Comparison of ENCODE assay signal across 20 cellular contexts in the genomic region with DNA sequence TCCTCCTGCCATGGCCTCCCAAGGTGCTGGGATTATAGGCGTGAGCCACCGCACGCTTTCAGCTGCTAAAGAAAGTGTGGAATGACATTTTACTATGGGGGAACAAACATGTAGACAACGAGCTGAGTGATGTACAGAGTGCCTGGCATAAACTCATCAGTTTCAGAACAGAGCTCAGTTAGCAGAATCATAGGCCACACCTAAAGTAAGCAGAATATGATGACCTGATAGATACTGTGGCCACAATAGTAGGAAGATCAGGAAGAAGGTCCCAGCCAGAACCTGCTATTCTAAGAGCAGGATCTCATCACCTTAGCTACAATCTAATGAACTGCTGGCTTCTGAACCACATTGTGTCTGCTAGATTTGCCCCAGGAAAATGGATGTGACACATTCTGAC.
DNase-seq lines count a peak whose midpoint lies in the region; ATAC-seq and TF ChIP-seq lines count a peak whose summit lies in the region.
"Had no signal": no experiment of that assay in that cellular context is flagged by ENCODE, and none has a peak within 500 bp of the region (broad histone marks: within the 10 kb centered on the region; RNA-seq: fewer than 3 reads in every experiment).

No MANE protein-coding gene starts in this region.

- peak in 1 of 2 donors; percentile 17 for ATAC-seq in activated T-cell treated with anti-CD3 and anti-CD28 coated beads, Interleukin-2, amount 50 U/mL, for 72 hours (replicated peaks in 1 of 2)
- no peak for ATAC-seq in activated T-cell treated with anti-CD3 and anti-CD28 coated beads, Interleukin-2, amount 50 U/mL, for 4 hours
- no peak for ATAC-seq in naive thymus-derived CD4-positive, alpha-beta T cell
- ATAC-seq in HG03432 (IDR thresholded peaks at IDR 0.05; ENCODE audit: unreplicated experiment) = no peak
- ATAC-seq: Right ventricle myocardium inferior had no signal

- no peaks in the 10 kb centered on the region for H3K27me3 Mint-ChIP-seq in activated T-cell treated with anti-CD3 and anti-CD28 coated beads, Interleukin-2, amount 50 U/mL, for 72 hours (ENCODE audit: low read depth)
- no peaks in the 10 kb centered on the region for H3K27me3 Mint-ChIP-seq in activated T-cell treated with anti-CD3 and anti-CD28 coated beads, Interleukin-2, amount 50 U/mL, for 4 hours (ENCODE audit: low read depth)
- H3K27me3 Mint-ChIP-seq in activated T-helper 1 cell treated with anti-CD3 and anti-CD28 coated beads, Interleukin-12 subunit alpha, Interleukin-12 subunit beta, Interleukin-2, Interleukin-4 antibody, amounts not matched to agents 30 ng/mL and 10 ng/mL and 1 ng/mL, durations not matched to agents 14 hours and 24 hours and 36 hours (ENCODE audit: insufficient read depth) = no peaks in the 10 kb centered on the region
- no peaks in the 10 kb centered on the region for H3K27me3 Mint-ChIP-seq in naive thymus-derived CD4-positive, alpha-beta T cell

- intact Hi-C loops in activated T-helper 1 cell treated with anti-CD3 and anti-CD28 coated beads, Interleukin-12 subunit alpha, Interleukin-12 subunit beta, Interleukin-2, Interleukin-4 antibody, amounts not matched to agents 30 ng/mL and 10 ng/mL and 1 ng/mL, durations not matched to agents 14 hours and 24 hours and 36 hours (cut with micrococcal nuclease) = loop anchor here (2.0 kb wide), 1 partner anchor 415 kb away; no protein-coding TSS in a partner anchor
- intact Hi-C loops in naive thymus-derived CD4-positive, alpha-beta T cell (cut with micrococcal nuclease) = loop anchor here in 1 of 2 donors (2.0 kb wide), 1 partner anchor 51 kb away; no protein-coding TSS in a partner anchor

- H3K4me1 Mint-ChIP-seq in activated T-cell treated with anti-CD3 and anti-CD28 coated beads, Interleukin-2, amount 50 U/mL, for 72 hours (ENCODE audit: low read depth) = peaks cover 85% of the 10 kb centered on the region
- H3K4me1 Mint-ChIP-seq in activated T-cell treated with anti-CD3 and anti-CD28 coated beads, Interleukin-2, amount 50 U/mL, for 4 hours (ENCODE audit: low read depth) = peaks cover 67% of the 10 kb centered on the region
- H3K4me1 Mint-ChIP-seq in activated T-helper 1 cell treated with anti-CD3 and anti-CD28 coated beads, Interleukin-12 subunit alpha, Interleukin-12 subunit beta, Interleukin-2, Interleukin-4 antibody, amounts not matched to agents 30 ng/mL and 10 ng/mL and 1 ng/mL, durations not matched to agents 14 hours and 24 hours and 36 hours (ENCODE audit: low read depth) = peaks cover 63% of the 10 kb centered on the region
- H3K4me1 Mint-ChIP-seq in naive thymus-derived CD4-positive, alpha-beta T cell = peaks cover 30 to 84% (median 70%) of the 10 kb centered on the region in 7 donors
- H3K4me1 Mint-ChIP-seq: CD14-positive monocyte had no signal

- H2AFZ ChIP-seq in KMS-11 (ENCODE audit: low read depth) = 0 out of 2 replicates have a peak overlapping the region, but pooled peaks have one; percentile 0

- no peak for TF ChIP-seq CTCF in KMS-11 (conservative IDR thresholded peaks at IDR 0.05; ENCODE audit: low read depth, low read length)

- peaks cover 51% of the 10 kb centered on the region for H3K4me1 ChIP-seq in KMS-11 (ENCODE audit: low read depth, poor library complexity, severe bottlenecking)
- peaks cover 36 to 47% of the 10 kb centered on the region in 2 donors for H3K4me1 ChIP-seq in naive thymus-derived CD4-positive, alpha-beta T cell (ENCODE audit: control insufficient read depth in 2 of 2, insufficient read depth in 2 of 2, low read length in 2 of 2)

- H3K9me3 Mint-ChIP-seq in activated T-cell treated with anti-CD3 and anti-CD28 coated beads, Interleukin-2, amount 50 U/mL, for 72 hours = peaks cover 2 to 12% of the 10 kb centered on the region in 2 donors
- peaks cover 3% of the 10 kb centered on the region for H3K9me3 Mint-ChIP-seq in activated T-cell treated with anti-CD3 and anti-CD28 coated beads, Interleukin-2, amount 50 U/mL, for 4 hours
- H3K9me3 Mint-ChIP-seq in activated T-helper 1 cell treated with anti-CD3 and anti-CD28 coated beads, Interleukin-12 subunit alpha, Interleukin-12 subunit beta, Interleukin-2, Interleukin-4 antibody, amounts not matched to agents 30 ng/mL and 10 ng/mL and 1 ng/mL, durations not matched to agents 14 hours and 24 hours and 36 hours = peaks cover 21% of the 10 kb centered on the region
- H3K9me3 Mint-ChIP-seq in naive thymus-derived CD4-positive, alpha-beta T cell = peaks cover 0 to 15% (median 0%) of the 10 kb centered on the region in 11 donors
- H3K9me3 Mint-ChIP-seq: CD14-positive monocyte had no signal

- H3K36me3 ChIP-seq in KMS-11 (ENCODE audit: insufficient read depth) = no peaks in the 10 kb centered on the region
- H3K36me3 ChIP-seq in naive thymus-derived CD4-positive, alpha-beta T cell (ENCODE audit: control insufficient read depth in 2 of 3, insufficient read depth in 3 of 3, low read length in 3 of 3) = no peaks in the 10 kb centered on the region
- H3K36me3 ChIP-seq: Peyer's patch had no signal

- H3K27me3 ChIP-seq in KMS-11 (ENCODE audit: insufficient read depth, low read depth) = no peaks in the 10 kb centered on the region
- H3K27me3 ChIP-seq in naive thymus-derived CD4-positive, alpha-beta T cell (ENCODE audit: control insufficient read depth in 2 of 2, insufficient read depth in 2 of 2, low read length in 2 of 2) = no peaks in the 10 kb centered on the region
- H3K27me3 ChIP-seq: Peyer's patch had no signal

- H4K20me1 ChIP-seq in KMS-11 (ENCODE audit: insufficient read depth) = no peaks in the 10 kb centered on the region

- peak overlapping the region; percentile 53 for H3K4me2 ChIP-seq in KMS-11

- H3K4me3 Mint-ChIP-seq in activated T-cell treated with anti-CD3 and anti-CD28 coated beads, Interleukin-2, amount 50 U/mL, for 72 hours = peak overlapping the region; percentile 3 to 50
- H3K4me3 Mint-ChIP-seq in activated T-cell treated with anti-CD3 and anti-CD28 coated beads, Interleukin-2, amount 50 U/mL, for 4 hours = no peak overlapping the region
- no peak overlapping the region for H3K4me3 Mint-ChIP-seq in activated T-helper 1 cell treated with anti-CD3 and anti-CD28 coated beads, Interleukin-12 subunit alpha, Interleukin-12 subunit beta, Interleukin-2, Interleukin-4 antibody, amounts not matched to agents 30 ng/mL and 10 ng/mL and 1 ng/mL, durations not matched to agents 14 hours and 24 hours and 36 hours
- H3K4me3 Mint-ChIP-seq in naive thymus-derived CD4-positive, alpha-beta T cell = peak overlapping the region in 4 of 10 donors; percentile 25 to 64 (median 60)
- H3K4me3 Mint-ChIP-seq: CD14-positive monocyte, IgD-negative memory B cell had no signal

- peaks cover 7 to 20% of the 10 kb centered on the region in 2 donors for H3K36me3 Mint-ChIP-seq in activated T-cell treated with anti-CD3 and anti-CD28 coated beads, Interleukin-2, amount 50 U/mL, for 72 hours (ENCODE audit: insufficient read depth in 2 of 2)
- peaks cover 1% of the 10 kb centered on the region for H3K36me3 Mint-ChIP-seq in activated T-cell treated with anti-CD3 and anti-CD28 coated beads, Interleukin-2, amount 50 U/mL, for 4 hours (ENCODE audit: insufficient read depth)
- peaks cover 20% of the 10 kb centered on the region for H3K36me3 Mint-ChIP-seq in activated T-helper 1 cell treated with anti-CD3 and anti-CD28 coated beads, Interleukin-12 subunit alpha, Interleukin-12 subunit beta, Interleukin-2, Interleukin-4 antibody, amounts not matched to agents 30 ng/mL and 10 ng/mL and 1 ng/mL, durations not matched to agents 14 hours and 24 hours and 36 hours (ENCODE audit: low read depth)
- peaks cover 0 to 47% (median 0%) of the 10 kb centered on the region in 5 donors for H3K36me3 Mint-ChIP-seq in naive thymus-derived CD4-positive, alpha-beta T cell
- H3K36me3 Mint-ChIP-seq: CD14-positive monocyte, IgD-negative memory B cell had no signal

- no peak overlapping the region for H3K4me3 ChIP-seq in KMS-11 (IDR thresholded peaks at IDR 0.05; ENCODE audit: insufficient read depth, low read depth, low read length)
- no peak overlapping the region for H3K4me3 ChIP-seq in naive thymus-derived CD4-positive, alpha-beta T cell (ENCODE audit: low read length)
- H3K4me3 ChIP-seq: Peyer's patch had no signal

- no peak overlapping the region for H3K9ac ChIP-seq in KMS-11

- H3K79me2 ChIP-seq in KMS-11 (ENCODE audit: insufficient read depth, low read depth) = no peaks in the 10 kb centered on the region

- H3K9me3 ChIP-seq in naive thymus-derived CD4-positive, alpha-beta T cell (ENCODE audit: control insufficient read depth in 2 of 3, low read length in 3 of 3) = no peaks in the 10 kb centered on the region
- H3K9me3 ChIP-seq: Caco-2, Peyer's patch had no signal

- CTCF ChIA-PET in naive thymus-derived CD4-positive, alpha-beta T cell (lab: Charles Lee) = interaction anchor here (1.1 to 1.7 kb wide), 3 partner anchors 10 to 25 kb away, joined by 3 to 5 read pairs (median 4); no protein-coding TSS in a partner anchor

- POLR2A ChIA-PET in naive thymus-derived CD4-positive, alpha-beta T cell (lab: Charles Lee) = interaction anchor here (0.8 to 1.4 kb wide), 3 partner anchors 9 to 38 kb away, joined by 3 to 4 read pairs (median 4); no protein-coding TSS in a partner anchor

- peak overlapping the region; percentile 47; the same call in 1 of the 2 replicates for H3K27ac ChIP-seq in KMS-11
- no peak overlapping the region for H3K27ac ChIP-seq in naive thymus-derived CD4-positive, alpha-beta T cell (ENCODE audit: low read depth, low read length)
- H3K27ac ChIP-seq: Peyer's patch had no signal

- DNase-seq in activated T-cell treated with anti-CD3 and anti-CD28 coated beads, Interleukin-2, amount 50 U/mL, for 72 hours = no peak
- no peak for DNase-seq in activated T-cell treated with anti-CD3 and anti-CD28 coated beads, Interleukin-2, amount 50 U/mL, for 4 hours
- no peak for DNase-seq in activated T-helper 1 cell treated with anti-CD3 and anti-CD28 coated beads, Interleukin-12 subunit alpha, Interleukin-12 subunit beta, Interleukin-2, Interleukin-4 antibody, amounts not matched to agents 30 ng/mL and 10 ng/mL and 1 ng/mL, durations not matched to agents 14 hours and 24 hours and 36 hours (ENCODE audit: low spot score)
- no peak for DNase-seq in naive thymus-derived CD4-positive, alpha-beta T cell
- DNase-seq in activated CD4-positive, CD25-positive, alpha-beta regulatory T cell treated with anti-CD3 and anti-CD28 coated beads, Interleukin-2, amount 50 U/mL, for 72 hours = no peak
- DNase-seq: ACHN, AML-193, Caco-2, DMS153, H7, NCI-H1105 treated with DMSO at 0.1 percent for 48 hours, NCI-H187, NCI-H226, NCI-H524 treated with DMSO at 0.1 percent for 48 hours, Peyer's patch had no signal

- H3K27ac Mint-ChIP-seq in activated T-cell treated with anti-CD3 and anti-CD28 coated beads, Interleukin-2, amount 50 U/mL, for 72 hours = no peak overlapping the region
- H3K27ac Mint-ChIP-seq in activated T-helper 1 cell treated with anti-CD3 and anti-CD28 coated beads, Interleukin-12 subunit alpha, Interleukin-12 subunit beta, Interleukin-2, Interleukin-4 antibody, amounts not matched to agents 30 ng/mL and 10 ng/mL and 1 ng/mL, durations not matched to agents 14 hours and 24 hours and 36 hours = peak overlapping the region; percentile 59
- H3K27ac Mint-ChIP-seq in naive thymus-derived CD4-positive, alpha-beta T cell = peak overlapping the region in 5 of 9 donors; percentile 5 to 85 (median 67)
- H3K27ac Mint-ChIP-seq: IgD-negative memory B cell had no signal

Comparison
In these comparisons a context has a peak if more than half of its experiments do, and no peak if none do; other contexts are left out.
1. H3K4me3 Mint-ChIP-seq: peak in activated T-cell treated with anti-CD3 and anti-CD28 coated beads, Interleukin-2, amount 50 U/mL, for 72 hours (2 of 2); none in activated T-cell treated with anti-CD3 and anti-CD28 coated beads, Interleukin-2, amount 50 U/mL, for 4 hours (single experiment) and activated T-helper 1 cell treated with anti-CD3 and anti-CD28 coated beads, Interleukin-12 subunit alpha, Interleukin-12 subunit beta, Interleukin-2, Interleukin-4 antibody, amounts not matched to agents 30 ng/mL and 10 ng/mL and 1 ng/mL, durations not matched to agents 14 hours and 24 hours and 36 hours (single experiment).